ENCODE assay signal across 1 cellular context in genomic region chr17:18854956-18855355, GRCh38.
TF ChIP-seq lines count a peak whose summit lies in the region.

No MANE protein-coding gene starts in this region.

TF ChIP-seq in HCT116, 20 proteins besides CTCF, POLR2A, EP300 and RAD21 (continued from another document):
- TF ChIP-seq, protein P1, sequence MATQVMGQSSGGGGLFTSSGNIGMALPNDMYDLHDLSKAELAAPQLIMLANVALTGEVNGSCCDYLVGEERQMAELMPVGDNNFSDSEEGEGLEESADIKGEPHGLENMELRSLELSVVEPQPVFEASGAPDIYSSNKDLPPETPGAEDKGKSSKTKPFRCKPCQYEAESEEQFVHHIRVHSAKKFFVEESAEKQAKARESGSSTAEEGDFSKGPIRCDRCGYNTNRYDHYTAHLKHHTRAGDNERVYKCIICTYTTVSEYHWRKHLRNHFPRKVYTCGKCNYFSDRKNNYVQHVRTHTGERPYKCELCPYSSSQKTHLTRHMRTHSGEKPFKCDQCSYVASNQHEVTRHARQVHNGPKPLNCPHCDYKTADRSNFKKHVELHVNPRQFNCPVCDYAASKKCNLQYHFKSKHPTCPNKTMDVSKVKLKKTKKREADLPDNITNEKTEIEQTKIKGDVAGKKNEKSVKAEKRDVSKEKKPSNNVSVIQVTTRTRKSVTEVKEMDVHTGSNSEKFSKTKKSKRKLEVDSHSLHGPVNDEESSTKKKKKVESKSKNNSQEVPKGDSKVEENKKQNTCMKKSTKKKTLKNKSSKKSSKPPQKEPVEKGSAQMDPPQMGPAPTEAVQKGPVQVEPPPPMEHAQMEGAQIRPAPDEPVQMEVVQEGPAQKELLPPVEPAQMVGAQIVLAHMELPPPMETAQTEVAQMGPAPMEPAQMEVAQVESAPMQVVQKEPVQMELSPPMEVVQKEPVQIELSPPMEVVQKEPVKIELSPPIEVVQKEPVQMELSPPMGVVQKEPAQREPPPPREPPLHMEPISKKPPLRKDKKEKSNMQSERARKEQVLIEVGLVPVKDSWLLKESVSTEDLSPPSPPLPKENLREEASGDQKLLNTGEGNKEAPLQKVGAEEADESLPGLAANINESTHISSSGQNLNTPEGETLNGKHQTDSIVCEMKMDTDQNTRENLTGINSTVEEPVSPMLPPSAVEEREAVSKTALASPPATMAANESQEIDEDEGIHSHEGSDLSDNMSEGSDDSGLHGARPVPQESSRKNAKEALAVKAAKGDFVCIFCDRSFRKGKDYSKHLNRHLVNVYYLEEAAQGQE (IDR thresholded peaks at IDR 0.05; ENCODE audit: low read depth): no peak
- TF ChIP-seq SIN3A (IDR thresholded peaks at IDR 0.05; ENCODE audit: low read depth): no peak
TF ChIP-seq in HCT116: peak in this region for 0.
